ENCODE assay signal across 18 cellular contexts in genomic region chr10:29306688-29307087, GRCh38. TPM values are rescaled to one million over a fixed set of nuclear protein-coding genes. Genes with fewer than 3 reads are reported as not detected.
DNase-seq lines count a peak whose midpoint lies in the region; ATAC-seq and TF ChIP-seq lines count a peak whose summit lies in the region.
"Had no signal": no experiment of that assay in that cellular context is flagged by ENCODE, and none has a peak within 500 bp of the region (broad histone marks: within the 10 kb centered on the region; RNA-seq: fewer than 3 reads in every experiment).

No MANE protein-coding gene starts in this region.

- H3K4me1 ChIP-seq in A673 (ENCODE audit: insufficient read depth, low read length, poor library complexity, severe bottlenecking) (peaks cover 7% of the 10 kb centered on the region), HEK293 (ENCODE audit: control insufficient read depth, insufficient read depth, low read length) (no peaks in the 10 kb centered on the region; the same call in 1 of the 2 replicates), lower lobe of right lung (peaks cover 5% of the 10 kb centered on the region), thyroid gland (no peaks in the 10 kb centered on the region), spleen (peaks cover 0 to 5% (median 0%) of the 10 kb centered on the region in 6 donors)

- H3K27ac ChIP-seq in A673 (ENCODE audit: low read depth, low read length, poor library complexity, severe bottlenecking) (no peak overlapping the region), HEK293 (ENCODE audit: extremely low read depth, low read depth, low read length) (no peak overlapping the region), lower lobe of right lung (no peak overlapping the region), thyroid gland (no peak overlapping the region), spleen (no peak overlapping the region)

- TF ChIP-seq CTCF in A673 (conservative IDR thresholded peaks at IDR 0.05; ENCODE audit: low read depth, low read length) (no peak), HEK293 (tag by site-specific recombination; IDR thresholded peaks at IDR 0.05) (no peak), lower lobe of right lung (IDR thresholded peaks at IDR 0.05) (no peak), thyroid gland (IDR thresholded peaks at IDR 0.05) (no peak), spleen (IDR thresholded peaks at IDR 0.05 in 8 of 11, conservative IDR thresholded peaks at IDR 0.05 in 3 of 11) (no peak)

- DNase-seq in A673 (ENCODE audit: low spot score) (peak; percentile 29), lower lobe of right lung (peak; percentile 49), thyroid gland (peak; percentile 83 to 85), spleen (no peak), HuH-7 (ENCODE audit: low spot score) (no peak)
- DNase-seq: CD8-positive, alpha-beta T cell; COR-L47; DMS153; DMS79 treated with DMSO at 0.1 percent for 48 hours; EL; HFFc6 had no signal

- H3K27me3 ChIP-seq in A673 (replicated peaks; ENCODE audit: insufficient read depth, low read depth, low read length, poor library complexity), result no peaks in the 10 kb centered on the region
- H3K27me3 ChIP-seq in lower lobe of right lung (ENCODE audit: low read depth), result no peaks in the 10 kb centered on the region
- no peaks in the 10 kb centered on the region for H3K27me3 ChIP-seq in thyroid gland
- peaks cover 0 to 13% (median 0%) of the 10 kb centered on the region in 7 donors for H3K27me3 ChIP-seq in spleen (replicated peaks in 1 of 7)

- POLR2A ChIA-PET in A673 (lab: Charles Lee; ENCODE audit: low non-redundant PET), result no interaction called here
- POLR2A ChIA-PET in HEK293 (lab: Yijun Ruan, JAX), result interaction anchor here (0.6 kb wide), 1 partner anchor 184 kb away, joined by 4 read pairs; no protein-coding TSS in a partner anchor

- intact Hi-C loops in A673 (cut with micrococcal nuclease; ENCODE audit: unreplicated experiment), result loop anchor here (10.0 kb wide), 1 partner anchor 242 kb away; no protein-coding TSS in a partner anchor
- intact Hi-C loops in lower lobe of right lung (cut with DNase I), result loop anchor here (10.0 kb wide), 1 partner anchor 642 kb away; no protein-coding TSS in a partner anchor
- intact Hi-C loops in thyroid gland (cut with DNase I), result no loop called here
- intact Hi-C loops in spleen (cut with DNase I; ENCODE audit: low total_unique reads), result loop anchor here (5.0 kb wide), 1 partner anchor 644 kb away; no protein-coding TSS in a partner anchor

- H3K9me3 ChIP-seq in A673 (ENCODE audit: low read depth, low read length, poor library complexity, severe bottlenecking), result no peaks in the 10 kb centered on the region
- H3K9me3 ChIP-seq in HEK293 (ENCODE audit: control insufficient read depth, insufficient read depth, low read depth, low read length), result no peaks in the 10 kb centered on the region; the same call in 1 of the 2 replicates
- no peaks in the 10 kb centered on the region for H3K9me3 ChIP-seq in lower lobe of right lung
- no peaks in the 10 kb centered on the region for H3K9me3 ChIP-seq in thyroid gland
- H3K9me3 ChIP-seq in spleen, result peaks cover 0 to 10% (median 7%) of the 10 kb centered on the region in 8 donors
- H3K9me3 ChIP-seq: HAP-1 had no signal

- ATAC-seq in lower lobe of right lung, result peak in 1 of 2 donors; percentile 34
- ATAC-seq in HG02623 (IDR thresholded peaks at IDR 0.05; ENCODE audit: unreplicated experiment), result no peak
- ATAC-seq: CD8-positive, alpha-beta T cell; GM23338 had no signal

- CTCF ChIA-PET in A673 (lab: Charles Lee), result no interaction called here
- CTCF ChIA-PET in HEK293 (lab: Yijun Ruan, JAX), result interaction anchor here (0.6 to 5.0 kb wide), 6 partner anchors 11 to 1309 kb away, joined by 3 to 49 read pairs (median 4); no protein-coding TSS in a partner anchor

- WGBS in thyroid gland, 2 donors, result 29 to 48% methylated on average over 3 of the region's 3 CpGs
- WGBS in spleen, 5 donors, result 78 to 93% (median 84%) methylated on average over 3 of the region's 3 CpGs

- no peaks in the 10 kb centered on the region for H3K36me3 ChIP-seq in A673 (ENCODE audit: insufficient read depth, low read length, poor library complexity, severe bottlenecking)
- H3K36me3 ChIP-seq in HEK293 (ENCODE audit: control insufficient read depth in 2 of 2, insufficient read depth in 1 of 2, low read length in 2 of 2), result no peaks in the 10 kb centered on the region
- no peaks in the 10 kb centered on the region for H3K36me3 ChIP-seq in lower lobe of right lung
- no peaks in the 10 kb centered on the region for H3K36me3 ChIP-seq in thyroid gland
- no peaks in the 10 kb centered on the region for H3K36me3 ChIP-seq in spleen
- H3K36me3 ChIP-seq: HAP-1 had no signal

- TF ChIP-seq POLR2A in thyroid gland (IDR thresholded peaks at IDR 0.05), result no peak
- no peak for TF ChIP-seq POLR2A in spleen (IDR thresholded peaks at IDR 0.05)

- H3K4me3 ChIP-seq in A673 (ENCODE audit: low read depth, low read length, poor library complexity, severe bottlenecking), result no peak overlapping the region
- H3K4me3 ChIP-seq in HEK293 (ENCODE audit: low read depth, low read length), result no peak overlapping the region
- no peak overlapping the region for H3K4me3 ChIP-seq in lower lobe of right lung
- H3K4me3 ChIP-seq in thyroid gland (replicated peaks in 1 of 3), result no peak overlapping the region
- H3K4me3 ChIP-seq in spleen, result no peak overlapping the region
- H3K4me3 ChIP-seq: GM23338, HAP-1 had no signal

- no TSS peak for BruUV-seq in A673 (replicated peaks; lab: Mats Ljungman, UMichigan)

TF ChIP-seq in HEK293, 187 proteins besides CTCF, POLR2A, EP300 and RAD21:
- TF ChIP-seq ZSCAN4 (tag by site-specific recombination; IDR thresholded peaks at IDR 0.05), result peak; percentile 49; the same call in 1 of the 2 replicates
- TF ChIP-seq ZNF324 (tag by site-specific recombination; IDR thresholded peaks at IDR 0.05), result no peak
TF ChIP-seq in HEK293: peak in this region for 1.

RNA-seq across cellular contexts. Expression of gene LYZL1, which starts 17.8 kb away (rescaled TPM):
- total RNA-seq in A673 (2021) (not detected in 2 replicates), lower lobe of right lung (not detected), thyroid gland (under 1 TPM in 1 of 4 donors, not detected in 3; 0.81 TPM), spleen (not detected)
- not detected for polyA plus RNA-seq in spleen
- total RNA-seq: CD8-positive, alpha-beta T cell; GM23338; HFFc6 had no signal
- polyA plus RNA-seq: AG04450, BJ, CD14-positive monocyte, GM23338 had no signal

Comparison
In these comparisons a context has a peak if more than half of its experiments do, and no peak if none do; other contexts are left out.
1. DNase-seq: peak in A673 (single experiment), lower lobe of right lung (single experiment) and thyroid gland (2 of 2); none in spleen (single experiment) and HuH-7 (single experiment).